ENCODE assay signal across 7 cellular contexts in the genomic region with DNA sequence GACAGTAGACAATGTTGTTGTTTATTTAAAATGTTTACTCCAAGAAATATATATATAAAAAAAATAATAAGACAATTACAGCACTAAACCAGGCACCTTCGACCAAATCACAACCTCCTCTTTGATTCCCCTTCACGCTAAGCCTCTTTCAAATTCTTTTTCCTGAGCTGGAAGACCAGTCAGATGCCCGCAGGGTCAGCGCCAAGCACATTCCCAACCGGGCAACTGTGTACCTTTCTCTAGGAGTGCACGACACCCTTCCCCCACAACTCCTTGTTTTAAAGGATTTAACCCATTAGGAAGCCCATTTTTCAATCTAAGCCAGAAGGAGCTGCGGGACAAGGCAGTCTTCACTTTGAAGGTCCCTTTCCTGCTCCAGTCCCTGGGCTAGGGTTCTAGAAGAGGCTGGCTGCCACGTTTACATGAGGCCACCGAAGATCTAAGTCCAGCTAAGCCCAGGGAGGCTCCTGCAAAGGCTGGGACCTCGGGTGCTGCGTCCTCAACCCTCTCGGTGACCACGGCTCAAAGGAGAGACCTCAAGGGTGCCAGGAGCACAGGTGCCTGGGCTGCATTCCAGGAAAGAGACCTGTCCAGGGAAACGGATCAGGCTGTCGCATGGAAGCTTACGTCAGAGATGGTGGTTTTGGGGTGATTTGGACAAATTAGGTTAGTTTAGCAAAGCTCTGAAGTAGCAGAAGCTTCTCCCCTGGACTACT. TPM values are rescaled to one million over a fixed set of nuclear protein-coding genes. Genes with fewer than 3 reads are reported as not detected.
"Had no signal": no experiment of that assay in that cellular context is flagged by ENCODE, and none has a peak within 500 bp of the region (broad histone marks: within the 10 kb centered on the region; RNA-seq: fewer than 3 reads in every experiment).

No MANE protein-coding gene starts in this region.

RNA-seq across cellular contexts. Expression of gene PADI6, which starts 34.9 kb away (rescaled TPM):
- total RNA-seq: activated CD4-positive, alpha-beta T cell treated with anti-CD3 and anti-CD28 coated beads for 36 hours; activated CD8-positive, alpha-beta T cell treated with anti-CD3 and anti-CD28 coated beads, Interleukin-2, amount 10 ng/mL, durations not matched to agents 7 days and 5 days; activated naive CD4-positive, alpha-beta T cell treated with anti-CD3 and anti-CD28 coated beads, Interleukin-2, amount 50 U/mL, for 72 hours; activated T-helper 2 cell treated with anti-CD3 and anti-CD28 coated beads, Interferon-gamma antibody, Interleukin-2, Interleukin-4, amounts not matched to agents 10 μg/mL and 5 μg/mL and 100 μg/mL, durations not matched to agents 14 hours and 24 hours and 36 hours; cardiac septum; SJSA1 had no signal
- polyA plus RNA-seq: SK-N-SH had no signal
